In the genomic region with DNA sequence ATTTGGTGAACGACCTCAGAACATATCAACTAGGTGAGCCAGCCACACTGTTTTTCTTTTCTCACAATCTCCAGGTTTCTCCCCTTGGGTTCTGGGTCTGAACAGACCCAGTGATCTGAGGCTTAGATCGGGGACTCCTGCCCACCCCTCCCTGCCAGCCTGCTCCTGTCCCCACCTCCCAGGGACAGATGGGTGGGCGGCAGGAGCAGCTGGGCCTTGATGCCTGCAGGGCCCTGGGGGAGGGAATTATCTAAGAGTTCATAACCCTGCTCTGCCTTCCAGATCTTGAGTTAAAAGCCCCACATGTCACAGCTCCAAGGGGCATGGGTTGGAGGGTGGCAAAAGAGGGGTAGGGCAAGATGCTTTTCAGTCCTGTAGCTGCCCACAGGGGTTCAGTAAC, we compare ENCODE assay signal across 24 cellular contexts. TPM values are rescaled to one million over a fixed set of nuclear protein-coding genes. Genes with fewer than 3 reads are reported as not detected.
"Had no signal": no experiment of that assay in that cellular context is flagged by ENCODE, and none has a peak within 500 bp of the region (broad histone marks: within the 10 kb centered on the region; RNA-seq: fewer than 3 reads in every experiment).

No MANE protein-coding gene starts in this region.

- H3K4me1 ChIP-seq: adrenal gland, breast epithelium, colonic mucosa, gastrocnemius medialis, suprapubic skin had no signal

- H3K4me3 ChIP-seq: adrenal gland, breast epithelium, colonic mucosa, esophagus squamous epithelium, gastrocnemius medialis, left ventricle myocardium inferior, neural progenitor cell, stomach, suprapubic skin, tibial nerve had no signal

- H3K36me3 Mint-ChIP-seq: activated naive CD8-positive, alpha-beta T cell; naive thymus-derived CD8-positive, alpha-beta T cell; neural progenitor cell; stimulated activated effector memory CD8-positive, alpha-beta T cell treated with anti-CD3 and anti-CD28 coated beads, Interleukin-12 subunit alpha, Interleukin-12 subunit beta, amount 100 ng/mL, for 72 hours had no signal

- H3K4me3 Mint-ChIP-seq: activated naive CD8-positive, alpha-beta T cell; naive thymus-derived CD8-positive, alpha-beta T cell; neural progenitor cell; stimulated activated effector memory CD8-positive, alpha-beta T cell treated with anti-CD3 and anti-CD28 coated beads, Interleukin-12 subunit alpha, Interleukin-12 subunit beta, amount 100 ng/mL, for 72 hours had no signal

- H3K9me3 ChIP-seq: adrenal gland, breast epithelium, colonic mucosa, esophagus squamous epithelium, gastrocnemius medialis, left ventricle myocardium inferior, stomach, suprapubic skin, tibial nerve had no signal

- H3K27ac ChIP-seq: adrenal gland, breast epithelium, colonic mucosa, esophagus squamous epithelium, gastrocnemius medialis, left ventricle myocardium inferior, neural progenitor cell, stomach, suprapubic skin, tibial nerve, VCaP had no signal

- H3K9me3 Mint-ChIP-seq: naive thymus-derived CD8-positive, alpha-beta T cell; neural progenitor cell; stimulated activated effector memory CD8-positive, alpha-beta T cell treated with anti-CD3 and anti-CD28 coated beads, Interleukin-12 subunit alpha, Interleukin-12 subunit beta, amount 100 ng/mL, for 72 hours had no signal

- H3K27ac Mint-ChIP-seq: activated naive CD8-positive, alpha-beta T cell; naive thymus-derived CD8-positive, alpha-beta T cell; neural progenitor cell; stimulated activated effector memory CD8-positive, alpha-beta T cell treated with anti-CD3 and anti-CD28 coated beads, Interleukin-12 subunit alpha, Interleukin-12 subunit beta, amount 100 ng/mL, for 72 hours had no signal

- H3K36me3 ChIP-seq: adrenal gland, breast epithelium, colonic mucosa, esophagus squamous epithelium, gastrocnemius medialis, left ventricle myocardium inferior, neural progenitor cell, stomach, suprapubic skin, tibial nerve had no signal

- DNase-seq: activated CD4-positive, CD25-positive, alpha-beta regulatory T cell treated with anti-CD3 and anti-CD28 coated beads, Interleukin-2, amount 50 U/mL, for 72 hours; activated T-cell treated with anti-CD3 and anti-CD28 coated beads, Interleukin-2, amount 50 U/mL, for 1 hour; adrenal gland; colonic mucosa; esophagus squamous epithelium; gastrocnemius medialis; head of caudate nucleus; hypothalamus; left ventricle myocardium inferior; naive thymus-derived CD8-positive, alpha-beta T cell; posterior cingulate gyrus; small intestine; stimulated activated CD4-positive, alpha-beta T cell treated with anti-CD3 and anti-CD28 coated beads, Interleukin-2, amount 100 ng/mL, for 24 hours; stomach had no signal

RNA-seq across cellular contexts. Expression of a gene that starts 5.2 kb away (rescaled TPM):
- total RNA-seq: breast epithelium; esophagus squamous epithelium; gastrocnemius medialis; left ventricle myocardium inferior; lung microvascular endothelial cell; naive thymus-derived CD8-positive, alpha-beta T cell; omental fat pad; sciatic nerve; suprapubic skin; tibial nerve had no signal

RNA-seq across cellular contexts. Expression of a gene that starts 47.5 kb away (rescaled TPM):
- total RNA-seq: naive thymus-derived CD8-positive, alpha-beta T cell had no signal
